23 cellular contexts compared by ENCODE assay signal in the genomic region with DNA sequence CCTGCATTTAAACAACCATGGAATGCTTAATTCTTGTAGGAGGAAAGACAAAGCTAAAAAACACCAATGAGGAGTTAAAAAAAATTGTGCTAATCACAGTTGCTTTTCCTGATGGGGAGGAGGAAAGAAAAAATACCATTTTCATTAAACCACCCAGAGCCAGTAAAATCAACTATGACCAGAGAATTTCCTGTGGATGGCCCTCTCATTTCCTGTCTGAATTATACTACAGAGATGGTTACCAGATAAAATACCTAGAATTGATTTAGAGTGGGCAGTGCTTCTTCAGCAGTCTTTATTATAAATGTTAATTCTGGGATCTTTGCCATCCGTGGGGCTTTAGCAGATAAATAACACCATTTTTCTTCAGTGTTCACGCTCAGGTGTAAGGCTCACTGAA. TPM values are rescaled to one million over a fixed set of nuclear protein-coding genes. Genes with fewer than 3 reads are reported as not detected.
"Had no signal": no experiment of that assay in that cellular context is flagged by ENCODE, and none has a peak within 500 bp of the region (broad histone marks: within the 10 kb centered on the region; RNA-seq: fewer than 3 reads in every experiment).

No MANE protein-coding gene starts in this region.

- H3K4me3 ChIP-seq: heart left ventricle, mucosa of descending colon, neural progenitor cell, pancreas, stomach, thoracic aorta, transverse colon had no signal

- H3K9ac ChIP-seq: neural progenitor cell had no signal

- H2AFZ ChIP-seq: neural progenitor cell had no signal

- H3K4me2 ChIP-seq: neural progenitor cell had no signal

- H3K27ac ChIP-seq: heart left ventricle, neural progenitor cell, pancreas, stomach, thoracic aorta, transverse colon had no signal

- H3K36me3 ChIP-seq: heart left ventricle, neural progenitor cell, pancreas, stomach, thoracic aorta, transverse colon had no signal

- ATAC-seq: heart left ventricle; mucosa of descending colon; naive thymus-derived CD8-positive, alpha-beta T cell had no signal

- DNase-seq: cortex of kidney; heart left ventricle; hippocampal formation; kidney glomerular epithelial cell; mucosa of descending colon; naive thymus-derived CD8-positive, alpha-beta T cell; occipital lobe; pancreas; right cardiac atrium; small intestine; stimulated activated CD4-positive, alpha-beta T cell treated with anti-CD3 and anti-CD28 coated beads, Interleukin-12 subunit alpha, Interleukin-12 subunit beta, amount 100 ng/mL, for 4 hours; stimulated activated naive CD4-positive, alpha-beta T cell; stomach; substantia nigra; transverse colon had no signal

- H3K4me1 ChIP-seq: heart left ventricle, neural progenitor cell, pancreas, transverse colon had no signal

- FAIRE-seq: frontal cortex, pancreas, small intestine had no signal

- H3K27me3 ChIP-seq: heart left ventricle, neural progenitor cell, pancreas, stomach, transverse colon had no signal

- H3K9me3 ChIP-seq: heart left ventricle, mucosa of descending colon, pancreas, stomach, thoracic aorta, transverse colon had no signal

RNA-seq across cellular contexts. Expression of gene RETNLB, which starts 38.0 kb away (rescaled TPM):
- total RNA-seq: frontal cortex; glomerular endothelial cell; heart left ventricle; lower leg skin; naive thymus-derived CD8-positive, alpha-beta T cell; occipital lobe; pancreas; progenitor cell of endocrine pancreas; right cardiac atrium; thoracic aorta; ureter had no signal
- polyA plus RNA-seq: esophagus; heart left ventricle; naive thymus-derived CD8-positive, alpha-beta T cell; pancreas; right cardiac atrium; stomach had no signal
